23 cellular contexts compared by ENCODE assay signal in the genomic region with DNA sequence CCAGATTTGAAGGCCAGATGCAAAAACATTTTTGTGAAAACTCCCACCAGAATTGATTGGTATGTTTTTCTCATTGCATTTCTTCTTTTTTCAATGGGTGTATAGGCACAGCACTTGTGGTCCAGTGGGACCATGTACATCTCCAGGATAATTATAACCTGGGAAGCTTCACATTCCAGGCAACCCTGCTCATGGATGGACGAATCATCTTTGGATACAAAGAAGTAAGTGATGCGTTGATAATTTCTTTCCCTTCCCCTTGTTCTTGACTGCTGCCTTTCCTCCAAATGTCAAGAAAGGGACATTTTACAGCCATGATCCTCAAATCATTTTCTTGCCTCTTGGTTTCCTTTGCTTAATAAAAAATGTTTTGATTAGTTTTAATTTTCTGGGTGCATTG.
"Had no signal": no experiment of that assay in that cellular context is flagged by ENCODE, and none has a peak within 500 bp of the region (broad histone marks: within the 10 kb centered on the region; RNA-seq: fewer than 3 reads in every experiment).

No MANE protein-coding gene starts in this region.

- H3K9me3 ChIP-seq: esophagus squamous epithelium, tibial artery, upper lobe of right lung had no signal

- ATAC-seq: activated CD8-positive, alpha-beta T cell treated with anti-CD3 and anti-CD28 coated beads for 36 hours; activated naive CD4-positive, alpha-beta T cell treated with anti-CD3 and anti-CD28 coated beads, Interleukin-2, amount 50 U/mL, for 72 hours; activated T-cell treated with anti-CD3 and anti-CD28 coated beads, Interleukin-2, amount 50 U/mL, for 4 hours; activated T-helper 17 cell treated with anti-CD3 and anti-CD28 coated beads, Interleukin-2, amount 50 U/mL, for 72 hours; left colon; naive thymus-derived CD4-positive, alpha-beta T cell; sciatic nerve; stimulated activated effector memory CD8-positive, alpha-beta T cell treated with anti-CD3 and anti-CD28 coated beads, Interleukin-12 subunit alpha, Interleukin-12 subunit beta, amount 100 ng/mL, for 72 hours; stimulated activated naive CD8-positive, alpha-beta T cell treated with anti-CD3 and anti-CD28 coated beads, Interleukin-15, amount 100 ng/mL, for 72 hours; T-cell; upper lobe of right lung had no signal

- DNase-seq: activated B cell treated with CpG ODN at 0.5 μM for 24 hours; activated CD4-positive, alpha-beta T cell treated with anti-CD3 and anti-CD28 coated beads, Interleukin-2, amount 50 U/mL, for 1 hour; activated CD8-positive, alpha-beta T cell treated with anti-CD3 and anti-CD28 coated beads for 36 hours; activated T-cell treated with anti-CD3 and anti-CD28 coated beads, Interleukin-2, amount 50 U/mL, for 4 hours; anterior cingulate cortex; dermis blood vessel endothelial cell; effector CD4-positive, alpha-beta T cell; esophagus squamous epithelium; left colon; midbrain; naive thymus-derived CD4-positive, alpha-beta T cell; occipital lobe; small intestine; stimulated activated CD4-positive, alpha-beta T cell treated with anti-CD3 and anti-CD28 coated beads, Interleukin-4, amount 100 ng/mL, for 24 hours; stimulated activated naive CD8-positive, alpha-beta T cell treated with anti-CD3 and anti-CD28 coated beads, Interleukin-15, amount 100 ng/mL, for 72 hours; T-cell; tibial artery; upper lobe of right lung had no signal

- H3K27ac ChIP-seq: epithelial cell of prostate, esophagus squamous epithelium, tibial artery, upper lobe of right lung had no signal

- H3K4me1 ChIP-seq: tibial artery, upper lobe of right lung had no signal

- H3K27me3 ChIP-seq: esophagus squamous epithelium, tibial artery, upper lobe of right lung had no signal

- H3K36me3 ChIP-seq: upper lobe of right lung had no signal

- H3K4me3 ChIP-seq: esophagus squamous epithelium, tibial artery, upper lobe of right lung had no signal
